10 cellular contexts compared by ENCODE assay signal in genomic region chr2:162316590-162316989, GRCh38. TPM values are rescaled to one million over a fixed set of nuclear protein-coding genes. Genes with fewer than 3 reads are reported as not detected.
DNase-seq lines count a peak whose midpoint lies in the region; TF ChIP-seq lines count a peak whose summit lies in the region.
"Had no signal": no experiment of that assay in that cellular context is flagged by ENCODE, and none has a peak within 500 bp of the region (broad histone marks: within the 10 kb centered on the region; RNA-seq: fewer than 3 reads in every experiment).

No MANE protein-coding gene starts in this region.

- H3K27me3 ChIP-seq in CD8-positive, alpha-beta memory T cell (ENCODE audit: insufficient read depth, low read length, poor library complexity, severe bottlenecking), result no peaks in the 10 kb centered on the region
- H3K27me3 ChIP-seq in MG63, result no peaks in the 10 kb centered on the region
- no peaks in the 10 kb centered on the region for H3K27me3 ChIP-seq in trophoblast cell (ENCODE audit: insufficient read depth, low read length)

- H3K27ac Mint-ChIP-seq in CD8-positive, alpha-beta memory T cell, result peak overlapping the region; percentile 3 to 94 (median 80)
- H3K27ac Mint-ChIP-seq in MCF 10A (ENCODE audit: low read depth, unreplicated experiment), result no peak overlapping the region
- no peak overlapping the region for H3K27ac Mint-ChIP-seq in neural crest cell (ENCODE audit: unreplicated experiment)

- no peak overlapping the region for H3K9ac ChIP-seq in trophoblast cell (ENCODE audit: low read length)

- POLR2A ChIA-PET in CD8-positive, alpha-beta memory T cell (lab: Charles Lee), result no interaction called here
- POLR2A ChIA-PET in MCF 10A (lab: Yijun Ruan, JAX), result interaction anchor here (0.7 to 1.4 kb wide), 4 partner anchors 8 to 168 kb away, joined by 3 to 5 read pairs (median 4); no protein-coding TSS in a partner anchor

- no peaks in the 10 kb centered on the region for H3K36me3 ChIP-seq in CD8-positive, alpha-beta memory T cell (ENCODE audit: insufficient read depth, low read length)
- no peaks in the 10 kb centered on the region for H3K36me3 ChIP-seq in MG63
- H3K36me3 ChIP-seq in trophoblast cell (ENCODE audit: control insufficient read depth in 1 of 2, insufficient read depth in 2 of 2, low read length in 2 of 2), result no peaks in the 10 kb centered on the region

- no peak for TF ChIP-seq CTCF in MCF 10A (IDR thresholded peaks at IDR 0.05; ENCODE audit: unreplicated experiment)
- no peak for TF ChIP-seq CTCF in neural crest cell (conservative IDR thresholded peaks at IDR 0.05)

- H3K4me1 Mint-ChIP-seq in CD8-positive, alpha-beta memory T cell, result peaks cover 78 to 88% (median 86%) of the 10 kb centered on the region in 3 donors
- H3K4me1 Mint-ChIP-seq in MCF 10A (ENCODE audit: insufficient read depth, unreplicated experiment) (peaks cover 19% of the 10 kb centered on the region), neural crest cell (peaks cover 6% of the 10 kb centered on the region)

- intact Hi-C loops in MCF 10A (cut with micrococcal nuclease), result no loop called here

- H3K4me1 ChIP-seq in CD8-positive, alpha-beta memory T cell (ENCODE audit: insufficient read depth, low read length), result peaks cover 51% of the 10 kb centered on the region
- peaks cover 0 to 2% of the 10 kb centered on the region in 2 experiments for H3K4me1 ChIP-seq in trophoblast cell (ENCODE audit: control insufficient read depth in 1 of 2, insufficient read depth in 2 of 2, low read length in 2 of 2)

- no peak overlapping the region for H4K8ac ChIP-seq in trophoblast cell (ENCODE audit: low read depth, low read length)

- H3K23ac ChIP-seq in trophoblast cell (ENCODE audit: low read length), result no peak overlapping the region

- no peaks in the 10 kb centered on the region for H3K27me3 Mint-ChIP-seq in CD8-positive, alpha-beta memory T cell
- no peaks in the 10 kb centered on the region for H3K27me3 Mint-ChIP-seq in MCF 10A (ENCODE audit: insufficient read depth, unreplicated experiment)
- H3K27me3 Mint-ChIP-seq in neural crest cell (ENCODE audit: low read depth), result peaks cover 53% of the 10 kb centered on the region

- H3K4me2 ChIP-seq in trophoblast cell (ENCODE audit: low read length), result no peak overlapping the region

- peak overlapping the region; percentile 90 to 99 (median 95) for H3K4me3 Mint-ChIP-seq in CD8-positive, alpha-beta memory T cell
- H3K4me3 Mint-ChIP-seq in MCF 10A (ENCODE audit: unreplicated experiment), result peak overlapping the region; percentile 86
- H3K4me3 Mint-ChIP-seq in neural crest cell, result peak overlapping the region; percentile 47

- H2BK120ac ChIP-seq in trophoblast cell (ENCODE audit: insufficient read depth, low read length, poor library complexity), result no peak overlapping the region

- H2BK12ac ChIP-seq in trophoblast cell (ENCODE audit: low read length), result no peak overlapping the region

- no peak overlapping the region for H3K4ac ChIP-seq in trophoblast cell (ENCODE audit: low read depth, low read length)

- no peak overlapping the region for H4K91ac ChIP-seq in trophoblast cell (ENCODE audit: low read depth, low read length)

- no peak overlapping the region for H2AFZ ChIP-seq in trophoblast cell (ENCODE audit: insufficient read depth, low read length, poor library complexity)

- peaks cover 0 to 18% (median 4%) of the 10 kb centered on the region in 3 donors for H3K36me3 Mint-ChIP-seq in CD8-positive, alpha-beta memory T cell
- peaks cover 7% of the 10 kb centered on the region for H3K36me3 Mint-ChIP-seq in MCF 10A (ENCODE audit: insufficient read depth, unreplicated experiment)
- H3K36me3 Mint-ChIP-seq in neural crest cell (ENCODE audit: low read depth), result no peaks in the 10 kb centered on the region

- no peaks in the 10 kb centered on the region for H3K9me3 Mint-ChIP-seq in CD8-positive, alpha-beta memory T cell
- no peaks in the 10 kb centered on the region for H3K9me3 Mint-ChIP-seq in MCF 10A (ENCODE audit: unreplicated experiment)
- H3K9me3 Mint-ChIP-seq in neural crest cell, result peaks cover 3% of the 10 kb centered on the region

- WGBS in trophoblast cell (ENCODE audit: extremely low coverage, insufficient coverage, insufficient read length), result no CpG with 5 or more reads among the region's 2 CpGs

- no peak overlapping the region for H2BK5ac ChIP-seq in trophoblast cell (ENCODE audit: low read depth, low read length, poor library complexity)

- H3K9me3 ChIP-seq in CD8-positive, alpha-beta memory T cell (ENCODE audit: low read length), result no peaks in the 10 kb centered on the region
- H3K9me3 ChIP-seq in MG63 (no peaks in the 10 kb centered on the region), trophoblast cell (ENCODE audit: insufficient read depth, low read depth, low read length) (no peaks in the 10 kb centered on the region)

- no peak for DNase-seq in CD8-positive, alpha-beta memory T cell
- DNase-seq in MG63, result no peak
- DNase-seq in MCF 10A (ENCODE audit: unreplicated experiment), result no peak
- DNase-seq in neural crest cell (ENCODE audit: low read depth, low spot score), result no peak
- no peak for DNase-seq in NCI-H1105 treated with DMSO at 0.1 percent for 48 hours (lab: John Stamatoyannopoulos, UW)
- DNase-seq in iPS-NIHi7 (ENCODE audit: extremely low spot score), result no peak
- no peak for DNase-seq in trophoblast cell
- DNase-seq: IMR-90, NCI-H2171 treated with DMSO at 0.1 percent for 48 hours, SHP77 treated with DMSO at 0.1 percent for 48 hours had no signal

- no peaks in the 10 kb centered on the region for H3K79me1 ChIP-seq in trophoblast cell (ENCODE audit: low read length)

- no peak overlapping the region for H2AK5ac ChIP-seq in trophoblast cell (ENCODE audit: low read length)

- no peak overlapping the region for H3K27ac ChIP-seq in CD8-positive, alpha-beta memory T cell (ENCODE audit: low read depth, low read length)
- no peak overlapping the region for H3K27ac ChIP-seq in trophoblast cell (ENCODE audit: low read depth, low read length)

- H3K4me3 ChIP-seq in CD8-positive, alpha-beta memory T cell (ENCODE audit: low read length), result peak overlapping the region; percentile 86
- H3K4me3 ChIP-seq in MG63 (peak overlapping the region; percentile 63), trophoblast cell (ENCODE audit: low read depth, low read length) (no peak overlapping the region)

- H3K18ac ChIP-seq in trophoblast cell (ENCODE audit: low read length), result no peak overlapping the region

- H3K14ac ChIP-seq in trophoblast cell (ENCODE audit: low read length), result no peak overlapping the region

- CTCF ChIA-PET in CD8-positive, alpha-beta memory T cell (lab: Charles Lee), result interaction anchor here (1.0 to 1.4 kb wide), 3 partner anchors 9 to 95 kb away, joined by 3 to 5 read pairs (median 4); no protein-coding TSS in a partner anchor
- CTCF ChIA-PET in MCF 10A (lab: Yijun Ruan, JAX), result interaction anchor here (0.9 to 1.9 kb wide), 5 partner anchors 13 to 95 kb away, joined by 3 to 14 read pairs (median 4); no protein-coding TSS in a partner anchor

- H4K12ac ChIP-seq in trophoblast cell (ENCODE audit: low read depth, low read length), result no peak overlapping the region

- no TSS peak for BruUV-seq in MCF 10A (replicated peaks; lab: Mats Ljungman, UMichigan)

- H3K79me2 ChIP-seq in trophoblast cell (ENCODE audit: control insufficient read depth, insufficient read depth, low read length, poor library complexity), result no peaks in the 10 kb centered on the region

RNA-seq across cellular contexts. Expression of gene IFIH1, which starts 1.9 kb away (rescaled TPM):
- 10 to 100 TPM; 16.8 to 17.9 TPM for total RNA-seq in CD8-positive, alpha-beta memory T cell
- polyA plus RNA-seq in CD8-positive, alpha-beta memory T cell, result 19.7 TPM
- 3.0 and 3.5 TPM in 2 replicates for total RNA-seq in MG63 (2014; rRNA removed; shearing (Covaris generic); ENCODE audit: low replicate concordance)
- total RNA-seq in MCF 10A (2022), result 4.5 and 7.2 TPM in 2 replicates
- total RNA-seq in neural crest cell, result 0.23 and 0.27 TPM in 2 replicates
- 1.3 TPM in 2 replicates for polyA plus RNA-seq in trophoblast cell (2013)

RNA-seq across cellular contexts. Expression of gene GCA, which starts 27.3 kb away (rescaled TPM):
- 10 to 100 TPM; 15.2 to 15.8 TPM for total RNA-seq in CD8-positive, alpha-beta memory T cell
- polyA plus RNA-seq in CD8-positive, alpha-beta memory T cell, result 14.0 TPM
- 3.3 and 9.9 TPM in 2 replicates for total RNA-seq in MG63 (2014; rRNA removed; shearing (Covaris generic); ENCODE audit: low replicate concordance)
- total RNA-seq in MCF 10A (2022), result 0.77 and 1.9 TPM in 2 replicates
- total RNA-seq in neural crest cell, result 11.3 TPM in 2 replicates
- 8.3 and 8.5 TPM in 2 replicates for polyA plus RNA-seq in trophoblast cell (2013)

Comparison
In these comparisons a context has a peak if more than half of its experiments do, and no peak if none do; other contexts are left out.
1. H3K27ac Mint-ChIP-seq: peak in CD8-positive, alpha-beta memory T cell (8 of 8); none in MCF 10A (single experiment) and neural crest cell (single experiment).
2. Peak in every context shown above with its lines, with median percentiles within 50 percentile points of each other: H3K4me3 Mint-ChIP-seq.